Comparison of ENCODE assay signal across 8 cellular contexts in the genomic region with DNA sequence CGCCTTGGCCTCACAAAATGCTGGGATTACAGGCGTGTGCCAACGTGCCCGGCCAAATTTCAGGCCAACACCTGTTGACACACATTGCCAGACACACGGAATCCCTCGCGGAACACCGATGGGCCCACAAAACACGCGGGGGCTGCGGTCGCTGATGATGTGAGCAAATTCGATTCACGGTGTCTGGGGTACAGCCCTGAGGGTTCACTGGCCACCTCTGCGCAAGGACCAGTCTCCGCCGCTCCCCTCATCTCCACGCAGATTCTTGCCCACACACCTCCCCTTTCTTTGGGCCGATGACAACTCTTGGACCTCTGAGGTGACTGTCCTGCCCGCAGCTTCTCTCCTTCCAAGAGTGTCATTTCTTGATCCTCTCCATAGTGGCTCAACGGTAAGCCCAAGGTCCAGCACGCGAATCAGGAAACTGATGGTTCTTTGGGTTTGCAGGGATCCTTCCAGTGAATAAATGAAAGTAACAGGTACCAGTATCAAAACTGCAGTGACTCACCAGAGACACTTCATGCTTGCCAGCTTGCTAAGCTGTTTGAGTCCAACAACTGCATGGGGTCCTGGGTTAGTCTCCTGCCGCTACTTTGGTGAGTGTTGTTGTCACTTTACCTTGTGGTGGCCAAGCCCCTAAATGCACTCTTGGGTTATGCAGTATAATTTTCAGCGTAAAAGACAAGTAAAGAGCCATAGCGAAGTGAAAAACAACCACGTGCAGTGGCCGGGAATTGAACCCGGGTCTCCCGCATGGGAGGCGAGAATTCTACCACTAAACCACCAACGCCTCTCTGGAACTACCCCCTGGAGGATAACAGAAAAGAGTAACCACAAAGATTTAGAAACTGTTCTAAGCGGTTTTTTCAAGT. TPM values are rescaled to one million over a fixed set of nuclear protein-coding genes. Genes with fewer than 3 reads are reported as not detected.
DNase-seq lines count a peak whose midpoint lies in the region; ATAC-seq and TF ChIP-seq lines count a peak whose summit lies in the region.

No MANE protein-coding gene starts in this region.

- H3K4me2 ChIP-seq in neural progenitor cell = no peak overlapping the region

- WGBS in prostate gland = 71% methylated on average over 33 of the region's 33 CpGs

- no peaks in the 10 kb centered on the region for H3K79me2 ChIP-seq in neural progenitor cell (ENCODE audit: low read depth)

- ATAC-seq in GM21381 (IDR thresholded peaks at IDR 0.05; ENCODE audit: unreplicated experiment) = no peak

- TF ChIP-seq CTCF in neural progenitor cell (IDR thresholded peaks at IDR 0.05) (no peak), prostate gland (IDR thresholded peaks at IDR 0.05) (no peak)

- H3K9ac ChIP-seq in neural progenitor cell = no peak overlapping the region

- peaks cover 3% of the 10 kb centered on the region for H3K36me3 Mint-ChIP-seq in neural progenitor cell

- no peaks in the 10 kb centered on the region for H3F3A ChIP-seq in neural progenitor cell (ENCODE audit: low read depth)

- peak overlapping the region; percentile 2 for H3K4me3 Mint-ChIP-seq in neural progenitor cell

- H3K27ac Mint-ChIP-seq in neural progenitor cell = no peak overlapping the region

- H3K4me3 ChIP-seq in neural progenitor cell (no peak overlapping the region), prostate gland (no peak overlapping the region)

- H3K4me1 Mint-ChIP-seq in neural progenitor cell = peaks cover 20% of the 10 kb centered on the region

- intact Hi-C loops in prostate gland (cut with DNase I) = no loop called here

- H3K27me3 Mint-ChIP-seq in neural progenitor cell (ENCODE audit: insufficient read depth, low read depth) = peaks cover 5% of the 10 kb centered on the region

- peak; percentile 83 for DNase-seq in DMS53 treated with DMSO at 0.1 percent for 48 hours (lab: John Stamatoyannopoulos, UW; ENCODE audit: unreplicated experiment)
- peak; percentile 75 for DNase-seq in HK-2 (ENCODE audit: unreplicated experiment)
- peak; percentile 58 for DNase-seq in SKM-1 (lab: John Stamatoyannopoulos, UW; ENCODE audit: unreplicated experiment)
- peak; percentile 14 to 19 for DNase-seq in dermis microvascular lymphatic vessel endothelial cell (ENCODE audit: low read depth in 2 of 2)
- peak; percentile 65 for DNase-seq in neural progenitor cell (ENCODE audit: low spot score)
- no peak for DNase-seq in prostate gland (ENCODE audit: low spot score)
- no peak for DNase-seq in OCI-M2 (lab: John Stamatoyannopoulos, UW; ENCODE audit: unreplicated experiment)

- H3K9me3 ChIP-seq in neural progenitor cell (ENCODE audit: low read depth) (no peaks in the 10 kb centered on the region), prostate gland (no peaks in the 10 kb centered on the region)

- H3K27me3 ChIP-seq in neural progenitor cell = no peaks in the 10 kb centered on the region
- H3K27me3 ChIP-seq in prostate gland (replicated peaks; ENCODE audit: insufficient read depth) = no peaks in the 10 kb centered on the region

- H2AFZ ChIP-seq in neural progenitor cell (replicated peaks) = no peak overlapping the region

- peaks cover 9% of the 10 kb centered on the region for H3K9me3 Mint-ChIP-seq in neural progenitor cell

- H3K4me1 ChIP-seq in neural progenitor cell = no peaks in the 10 kb centered on the region
- no peaks in the 10 kb centered on the region for H3K4me1 ChIP-seq in prostate gland (replicated peaks)

- no peak overlapping the region for H3K27ac ChIP-seq in neural progenitor cell
- H3K27ac ChIP-seq in prostate gland = no peak overlapping the region

- H4K20me1 ChIP-seq in neural progenitor cell (ENCODE audit: low read depth) = no peaks in the 10 kb centered on the region

- no peak for TF ChIP-seq POLR2A in prostate gland (IDR thresholded peaks at IDR 0.05)

- H3K36me3 ChIP-seq in neural progenitor cell (no peaks in the 10 kb centered on the region), prostate gland (no peaks in the 10 kb centered on the region)

RNA-seq across cellular contexts. Expression of a gene that starts 11.0 kb away (rescaled TPM):
- under 0.01 TPM in 2 replicates for total RNA-seq in dermis microvascular lymphatic vessel endothelial cell
- total RNA-seq in neural progenitor cell (ENCODE audit: low replicate concordance) = under 0.01 TPM in 2 replicates
- under 1 TPM; under 0.01 TPM for total RNA-seq in prostate gland

Comparison
In these comparisons a context has a peak if more than half of its experiments do, and no peak if none do; other contexts are left out.
1. DNase-seq: peak in DMS53 treated with DMSO at 0.1 percent for 48 hours (single experiment), HK-2 (single experiment), SKM-1 (single experiment), dermis microvascular lymphatic vessel endothelial cell (2 of 2) and neural progenitor cell (single experiment); none in prostate gland (single experiment) and OCI-M2 (single experiment).